ENCODE assay signal across 8 cellular contexts in the genomic region with DNA sequence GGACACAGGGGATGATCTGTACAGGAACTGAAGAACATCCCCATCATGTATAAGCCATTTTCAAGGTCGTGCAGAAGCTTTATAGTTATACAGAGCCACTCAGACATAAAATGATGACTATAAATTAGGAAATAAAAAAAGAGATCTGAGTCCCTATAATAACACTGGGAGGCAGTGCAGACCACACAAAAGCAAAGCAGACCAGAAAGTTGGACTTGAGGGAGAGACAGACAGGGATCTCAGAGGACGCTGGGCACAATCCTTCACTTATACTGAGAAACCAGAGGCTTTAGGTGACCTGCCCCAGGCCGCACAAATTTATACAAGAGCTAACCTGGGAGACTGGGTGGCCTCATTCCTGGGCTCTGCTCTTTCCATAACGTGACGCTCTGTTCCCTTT.
DNase-seq lines count a peak whose midpoint lies in the region; ATAC-seq, FAIRE-seq and TF ChIP-seq lines count a peak whose summit lies in the region.

No MANE protein-coding gene starts in this region.

- no peaks in the 10 kb centered on the region for H3F3A ChIP-seq in DOHH2 (ENCODE audit: control insufficient read depth, insufficient read depth)

- in situ Hi-C loops in GM12878 (cut with MboI), result no loop called here

- no peaks in the 10 kb centered on the region for H4K20me1 ChIP-seq in DOHH2 (ENCODE audit: control insufficient read depth, insufficient read depth, low read depth, low read length)
- H4K20me1 ChIP-seq in GM12878 (ENCODE audit: control insufficient read depth, insufficient read depth), result no peaks in the 10 kb centered on the region

- CTCF ChIA-PET in GM12878 (lab: Yijun Ruan, JAX), result interaction anchor here (0.7 to 2.7 kb wide), 10 partner anchors 15 to 511 kb away, joined by 3 to 10 read pairs (median 4); no protein-coding TSS in a partner anchor

- H3K36me3 ChIP-seq in DOHH2 (ENCODE audit: control insufficient read depth, low read length) (0 out of 2 replicates have a peak, but pooled peaks cover 2% of the 10 kb centered on the region), GM12878 (ENCODE audit: control insufficient read depth in 2 of 2, insufficient read depth in 2 of 2, low read length in 1 of 2) (no peaks in the 10 kb centered on the region), liver (ENCODE audit: control insufficient read depth in 4 of 4, insufficient read depth in 3 of 4, low read depth in 1 of 4, low read length in 3 of 4) (no peaks in the 10 kb centered on the region), gastroesophageal sphincter (no peaks in the 10 kb centered on the region)

- SMC1A ChIA-PET in GM12878 (lab: Charles Lee; ENCODE audit: uncharacterized antibody, unreplicated experiment), result interaction anchor here (0.6 to 2.1 kb wide), 7 partner anchors 8 to 512 kb away, joined by 3 to 13 read pairs (median 5); no protein-coding TSS in a partner anchor

- no peak; the same call in 2 of the 3 replicates for ATAC-seq in GM12878
- ATAC-seq in GM21529 (IDR thresholded peaks at IDR 0.05; ENCODE audit: unreplicated experiment), result no peak
- ATAC-seq in gastroesophageal sphincter, result no peak

- 9% methylated on average over 5 of the region's 5 CpGs for WGBS in GM12878 (ENCODE audit: insufficient coverage, insufficient replicate concordance, low lambda C conversion rate, missing lambda C conversion rate)
- WGBS in liver, result 55% methylated on average over 5 of the region's 5 CpGs
- WGBS in gastroesophageal sphincter (ENCODE audit: low coverage in 1 of 2), 2 donors, result 49 to 54% methylated on average over 4 to 5 of the region's 5 CpGs

- intact Hi-C loops in GM12878 (cut with micrococcal nuclease; ENCODE audit: unreplicated experiment), result no loop called here

- DNase-seq in M059J (ENCODE audit: low read depth) (peak; percentile 45), GM12878 (ENCODE audit: low read depth, low spot score) (no peak), NCI-H510A (lab: John Stamatoyannopoulos, UW) (no peak), RPMI8226 (no peak)

- H3K27me3 ChIP-seq in DOHH2 (ENCODE audit: control insufficient read depth, low read length) (no peaks in the 10 kb centered on the region), GM12878 (replicated peaks in 1 of 2; ENCODE audit: control insufficient read depth in 2 of 2, insufficient read depth in 2 of 2, low read length in 1 of 2) (no peaks in the 10 kb centered on the region), liver (ENCODE audit: control insufficient read depth in 4 of 4, insufficient read depth in 4 of 4, low read length in 3 of 4) (peaks cover 0 to 6% (median 2%) of the 10 kb centered on the region in 4 donors), gastroesophageal sphincter (peaks cover 7% of the 10 kb centered on the region)

- TF ChIP-seq POLR2A in GM12878 (IDR thresholded peaks at IDR 0.05; ENCODE audit: low read depth, low read length), result no peak
- no peak for TF ChIP-seq POLR2A in gastroesophageal sphincter (IDR thresholded peaks at IDR 0.05)

- no peak for TF ChIP-seq EP300 in GM12878 (IDR thresholded peaks at IDR 0.05; ENCODE audit: borderline replicate concordance in 1 of 2, control insufficient read depth in 1 of 2, low read depth in 2 of 2, low read length in 2 of 2)
- no peak for TF ChIP-seq EP300 in gastroesophageal sphincter (IDR thresholded peaks at IDR 0.05)

- H3K4me1 ChIP-seq in DOHH2 (ENCODE audit: control insufficient read depth, low read length) (peaks cover 9% of the 10 kb centered on the region), GM12878 (ENCODE audit: control insufficient read depth, insufficient read depth, low read length) (no peaks in the 10 kb centered on the region), liver (ENCODE audit: control insufficient read depth in 4 of 4, insufficient read depth in 4 of 4, low read length in 3 of 4) (no peaks in the 10 kb centered on the region), gastroesophageal sphincter (no peaks in the 10 kb centered on the region)

- H3K9ac ChIP-seq in GM12878 (ENCODE audit: control insufficient read depth, insufficient read depth, low read length) (no peak overlapping the region), liver (ENCODE audit: low read depth in 1 of 2, low read length in 2 of 2) (no peak overlapping the region)

- no peak for FAIRE-seq in GM12878 (lab: Jason Lieb, UNC)

- no peaks in the 10 kb centered on the region for H3K79me2 ChIP-seq in DOHH2 (ENCODE audit: control insufficient read depth, low read length)
- H3K79me2 ChIP-seq in GM12878 (ENCODE audit: control insufficient read depth, insufficient read depth, low read length), result no peaks in the 10 kb centered on the region

- TF ChIP-seq RAD21 in GM12878 (IDR thresholded peaks at IDR 0.05; ENCODE audit: insufficient read depth, low read depth, low read length) (peak; percentile 67), liver (IDR thresholded peaks at IDR 0.05) (peak; percentile 75 to 76)

- no peaks in the 10 kb centered on the region for H3K9me3 ChIP-seq in DOHH2 (ENCODE audit: control insufficient read depth, insufficient read depth, low read length)
- no peaks in the 10 kb centered on the region for H3K9me3 ChIP-seq in GM12878 (replicated peaks; ENCODE audit: control insufficient read depth, insufficient read depth, low read length)
- no peaks in the 10 kb centered on the region for H3K9me3 ChIP-seq in liver (ENCODE audit: control insufficient read depth in 4 of 4, low read length in 3 of 4)
- no peaks in the 10 kb centered on the region for H3K9me3 ChIP-seq in gastroesophageal sphincter

- no TSS peak for BruUV-seq in GM12878 (replicated peaks; lab: Mats Ljungman, UMichigan)

- TF ChIP-seq CTCF in DOHH2 (IDR thresholded peaks at IDR 0.05; ENCODE audit: low read depth, low read length, poor library complexity, severe bottlenecking) (peak; percentile 32), GM12878 (IDR thresholded peaks at IDR 0.05 in 2 of 3, conservative IDR thresholded peaks at IDR 0.05 in 1 of 3; ENCODE audit: control insufficient read depth in 2 of 3, extremely low read depth in 1 of 3, insufficient read depth in 1 of 3, low read depth in 3 of 3, low read length in 3 of 3) (peak in 2 of 3 experiments; percentile 23 to 51; a peak in 4 of 6 replicates), liver (IDR thresholded peaks at IDR 0.05; ENCODE audit: low read depth, low read length, missing input control) (peak; percentile 46), gastroesophageal sphincter (IDR thresholded peaks at IDR 0.05) (no peak)

- H3K4me2 ChIP-seq in DOHH2 (ENCODE audit: low read length) (no peak overlapping the region), GM12878 (ENCODE audit: control insufficient read depth, insufficient read depth) (no peak overlapping the region)

- no peaks in the 10 kb centered on the region for H3K9me2 ChIP-seq in DOHH2 (replicated peaks; ENCODE audit: control insufficient read depth, low read length)

- POLR2A ChIA-PET in GM12878 (lab: Charles Lee), result interaction anchor here (1.4 kb wide), 1 partner anchor 23 kb away, joined by 3 read pairs; no protein-coding TSS in a partner anchor

- RAD21 ChIA-PET in GM12878 (lab: Charles Lee; ENCODE audit: unreplicated experiment), result interaction anchor here (1.6 to 2.5 kb wide), 2 partner anchors 30 to 512 kb away, joined by 5 to 13 read pairs; no protein-coding TSS in a partner anchor

- H3K4me3 ChIP-seq in DOHH2 (ENCODE audit: low read length) (no peak overlapping the region), GM12878 (no peak overlapping the region), liver (ENCODE audit: low read depth in 1 of 3, low read length in 3 of 3) (no peak overlapping the region), gastroesophageal sphincter (no peak overlapping the region)

- no peak overlapping the region for H2AFZ ChIP-seq in GM12878 (ENCODE audit: control insufficient read depth, low read depth, low read length)

- H3K27ac ChIP-seq in DOHH2 (ENCODE audit: low read depth, low read length) (no peak overlapping the region), GM12878 (ENCODE audit: control insufficient read depth, insufficient read depth) (no peak overlapping the region), liver (ENCODE audit: low read depth in 1 of 2, low read length in 2 of 2) (no peak overlapping the region), gastroesophageal sphincter (no peak overlapping the region)

TF ChIP-seq in GM12878, 131 proteins besides CTCF, POLR2A, EP300 and RAD21:
- TF ChIP-seq SPI1 (IDR thresholded peaks at IDR 0.05; ENCODE audit: borderline replicate concordance, insufficient read depth, low read depth, low read length) (no peak), MYC (IDR thresholded peaks at IDR 0.05; ENCODE audit: insufficient read depth, insufficient read length, insufficient replicate concordance, low read length, severe bottlenecking) (no peak), SMC3 (IDR thresholded peaks at IDR 0.05; ENCODE audit: borderline replicate concordance, low read length) (peak; percentile 61; the same call in 1 of the 2 replicates)
TF ChIP-seq in GM12878: peak in this region for 1.

TF ChIP-seq in liver, 16 proteins besides CTCF, POLR2A, EP300 and RAD21 (continues in another document):
- TF ChIP-seq JUND (IDR thresholded peaks at IDR 0.05), result no peak
- no peak for TF ChIP-seq HNF4G (IDR thresholded peaks at IDR 0.05)
- TF ChIP-seq, protein P1, sequence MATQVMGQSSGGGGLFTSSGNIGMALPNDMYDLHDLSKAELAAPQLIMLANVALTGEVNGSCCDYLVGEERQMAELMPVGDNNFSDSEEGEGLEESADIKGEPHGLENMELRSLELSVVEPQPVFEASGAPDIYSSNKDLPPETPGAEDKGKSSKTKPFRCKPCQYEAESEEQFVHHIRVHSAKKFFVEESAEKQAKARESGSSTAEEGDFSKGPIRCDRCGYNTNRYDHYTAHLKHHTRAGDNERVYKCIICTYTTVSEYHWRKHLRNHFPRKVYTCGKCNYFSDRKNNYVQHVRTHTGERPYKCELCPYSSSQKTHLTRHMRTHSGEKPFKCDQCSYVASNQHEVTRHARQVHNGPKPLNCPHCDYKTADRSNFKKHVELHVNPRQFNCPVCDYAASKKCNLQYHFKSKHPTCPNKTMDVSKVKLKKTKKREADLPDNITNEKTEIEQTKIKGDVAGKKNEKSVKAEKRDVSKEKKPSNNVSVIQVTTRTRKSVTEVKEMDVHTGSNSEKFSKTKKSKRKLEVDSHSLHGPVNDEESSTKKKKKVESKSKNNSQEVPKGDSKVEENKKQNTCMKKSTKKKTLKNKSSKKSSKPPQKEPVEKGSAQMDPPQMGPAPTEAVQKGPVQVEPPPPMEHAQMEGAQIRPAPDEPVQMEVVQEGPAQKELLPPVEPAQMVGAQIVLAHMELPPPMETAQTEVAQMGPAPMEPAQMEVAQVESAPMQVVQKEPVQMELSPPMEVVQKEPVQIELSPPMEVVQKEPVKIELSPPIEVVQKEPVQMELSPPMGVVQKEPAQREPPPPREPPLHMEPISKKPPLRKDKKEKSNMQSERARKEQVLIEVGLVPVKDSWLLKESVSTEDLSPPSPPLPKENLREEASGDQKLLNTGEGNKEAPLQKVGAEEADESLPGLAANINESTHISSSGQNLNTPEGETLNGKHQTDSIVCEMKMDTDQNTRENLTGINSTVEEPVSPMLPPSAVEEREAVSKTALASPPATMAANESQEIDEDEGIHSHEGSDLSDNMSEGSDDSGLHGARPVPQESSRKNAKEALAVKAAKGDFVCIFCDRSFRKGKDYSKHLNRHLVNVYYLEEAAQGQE (IDR thresholded peaks at IDR 0.05), result no peak
- no peak for TF ChIP-seq TAF1 (conservative IDR thresholded peaks at IDR 0.05)
- TF ChIP-seq FOXA2 (IDR thresholded peaks at IDR 0.05), result no peak
- TF ChIP-seq HNF4A (conservative IDR thresholded peaks at IDR 0.05), result no peak
- TF ChIP-seq NR2F2 (IDR thresholded peaks at IDR 0.05), result no peak

Comparison
In these comparisons a context has a peak if more than half of its experiments do, and no peak if none do; other contexts are left out.
1. CTCF ChIP-seq: peak in DOHH2 (single experiment), GM12878 (2 of 3) and liver (single experiment); none in gastroesophageal sphincter (0 of 4).